ENCODE assay signal across 8 cellular contexts in the genomic region with DNA sequence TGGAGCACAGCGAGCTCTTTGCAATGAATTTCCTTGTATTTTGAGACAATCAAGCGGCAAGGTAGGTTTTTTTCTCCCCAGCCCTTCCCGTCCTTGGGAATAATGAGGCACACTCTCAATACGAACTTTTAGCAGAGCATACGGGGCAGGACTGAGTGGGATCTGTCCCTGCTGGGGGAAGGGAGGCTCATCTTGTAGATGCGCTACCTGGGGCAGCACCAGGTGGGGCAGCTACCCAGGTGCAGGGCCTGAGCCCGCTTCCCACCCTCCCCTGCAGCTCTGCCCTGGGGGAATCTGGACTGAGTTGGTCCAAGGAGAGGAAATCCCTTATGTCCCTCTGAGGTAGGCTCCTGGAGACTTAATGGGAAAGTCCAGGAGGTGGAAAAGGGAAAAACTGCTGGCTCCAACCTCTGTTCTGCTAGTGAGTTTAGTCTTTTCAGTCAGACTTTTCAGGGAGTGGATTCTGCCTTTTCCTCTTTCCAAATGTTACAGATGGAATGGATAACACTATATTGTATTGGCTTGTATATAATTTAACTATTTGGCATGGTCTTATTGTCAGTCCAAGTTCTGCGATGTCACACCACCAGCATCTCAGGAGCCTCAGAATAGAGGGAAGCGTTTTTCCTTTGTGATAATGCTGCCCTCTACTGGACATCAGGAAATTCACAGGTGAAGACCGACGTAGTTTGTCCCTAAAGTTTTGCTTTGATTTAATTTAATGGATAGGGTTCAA. TPM values are rescaled to one million over a fixed set of nuclear protein-coding genes. Genes with fewer than 3 reads are reported as not detected.
DNase-seq lines count a peak whose midpoint lies in the region; ATAC-seq and TF ChIP-seq lines count a peak whose summit lies in the region.

No MANE protein-coding gene starts in this region.

- no peak overlapping the region for H3K9ac ChIP-seq in colonic mucosa (ENCODE audit: low read depth in 2 of 2, low read length in 2 of 2)

- H3K36me3 ChIP-seq in OCI-LY7 (ENCODE audit: insufficient read depth, low read length), result no peaks in the 10 kb centered on the region
- no peaks in the 10 kb centered on the region for H3K36me3 ChIP-seq in colonic mucosa
- no peaks in the 10 kb centered on the region for H3K36me3 ChIP-seq in right lobe of liver

- H3K4me1 ChIP-seq in OCI-LY7 (ENCODE audit: insufficient read depth, low read length, poor library complexity, severe bottlenecking) (no peaks in the 10 kb centered on the region), colonic mucosa (no peaks in the 10 kb centered on the region), right lobe of liver (peaks cover 0 to 17% (median 4%) of the 10 kb centered on the region in 4 donors)

- BruUV-seq in OCI-LY7 (replicated peaks; lab: Mats Ljungman, UMichigan), result no TSS peak

- no peaks in the 10 kb centered on the region for H3K9me2 ChIP-seq in OCI-LY7 (ENCODE audit: insufficient read depth, low read length)

- ATAC-seq in HG03342 (IDR thresholded peaks at IDR 0.05; ENCODE audit: unreplicated experiment), result peak; percentile 44
- peak; percentile 80 to 89 (median 86) for ATAC-seq in right lobe of liver
- no peak for ATAC-seq in HG03439 (IDR thresholded peaks at IDR 0.05; ENCODE audit: unreplicated experiment)
- ATAC-seq in GM19351 (IDR thresholded peaks at IDR 0.05; ENCODE audit: unreplicated experiment), result no peak

- POLR2A ChIA-PET in OCI-LY7 (lab: Charles Lee), result no interaction called here

- no peaks in the 10 kb centered on the region for H4K20me1 ChIP-seq in OCI-LY7 (ENCODE audit: insufficient read depth, low read length)

- CTCF ChIA-PET in OCI-LY7 (lab: Charles Lee; ENCODE audit: unreplicated experiment), result no interaction called here

- H3K9me3 ChIP-seq in OCI-LY7 (ENCODE audit: low read length) (no peaks in the 10 kb centered on the region), colonic mucosa (no peaks in the 10 kb centered on the region), right lobe of liver (no peaks in the 10 kb centered on the region)

- 32% methylated on average over 9 of the region's 11 CpGs for WGBS in right lobe of liver (ENCODE audit: insufficient coverage, low coverage, low lambda C conversion rate, missing lambda C conversion rate)

- peak; percentile 89 for TF ChIP-seq CTCF in OCI-LY7 (conservative IDR thresholded peaks at IDR 0.05; ENCODE audit: low read length)
- peak; percentile 54 for TF ChIP-seq CTCF in colonic mucosa (IDR thresholded peaks at IDR 0.05)
- peak; percentile 67 to 85 (median 72) for TF ChIP-seq CTCF in right lobe of liver (IDR thresholded peaks at IDR 0.05)

- peak; percentile 17 for DNase-seq in activated CD4-positive, alpha-beta T cell treated with anti-CD3 and anti-CD28 coated beads for 48 hours
- no peak for DNase-seq in activated CD4-positive, alpha-beta T cell treated with anti-CD3 and anti-CD28 coated beads, Interleukin-2, amount 50 U/mL, for 1 hour
- DNase-seq in OCI-LY7 (ENCODE audit: low spot score), result peak; percentile 55
- DNase-seq in colonic mucosa, result no peak
- no peak for DNase-seq in right lobe of liver

- H3K79me2 ChIP-seq in OCI-LY7 (ENCODE audit: insufficient read depth, low read depth, low read length), result no peaks in the 10 kb centered on the region

- intact Hi-C loops in OCI-LY7 (cut with micrococcal nuclease; ENCODE audit: unreplicated experiment) (loop anchor here (1.0 kb wide), 1 partner anchor 130 kb away; no protein-coding TSS in a partner anchor), colonic mucosa (cut with DNase I) (loop anchor here (2.0 to 5.0 kb wide), 2 partner anchors 130 to 380 kb away; no protein-coding TSS in a partner anchor), right lobe of liver (cut with DNase I) (loop anchor here (5.0 to 10.0 kb wide), 2 partner anchors 130 to 378 kb away; no protein-coding TSS in a partner anchor)

- H2AFZ ChIP-seq in OCI-LY7 (ENCODE audit: low read length), result no peak overlapping the region

- no peak overlapping the region for H3K4me3 ChIP-seq in OCI-LY7 (ENCODE audit: low read depth, low read length, poor library complexity, severe bottlenecking)
- H3K4me3 ChIP-seq in colonic mucosa, result no peak overlapping the region
- no peak overlapping the region for H3K4me3 ChIP-seq in right lobe of liver

- no peak for TF ChIP-seq POLR2A in right lobe of liver (IDR thresholded peaks at IDR 0.05)

- no peak overlapping the region for H3K27ac ChIP-seq in OCI-LY7 (ENCODE audit: low read depth, low read length, poor library complexity, severe bottlenecking)
- H3K27ac ChIP-seq in colonic mucosa, result no peak overlapping the region
- H3K27ac ChIP-seq in right lobe of liver, result no peak overlapping the region

- no peaks in the 10 kb centered on the region for H3K27me3 ChIP-seq in colonic mucosa
- no peaks in the 10 kb centered on the region for H3K27me3 ChIP-seq in right lobe of liver

- no peak overlapping the region for H3K4me2 ChIP-seq in OCI-LY7 (ENCODE audit: low read length)

RNA-seq across cellular contexts. Expression of a gene that starts 9.6 kb away (rescaled TPM):
- total RNA-seq in OCI-LY7 (2014; rRNA removed; shearing (Covaris generic)), result not detected in 2 replicates
- total RNA-seq in OCI-LY7 (2022), result not detected in 2 replicates
- 10 to 100 TPM in 1 of 2 donors, 1 to 10 TPM in 1; 9.1 to 19.2 TPM for total RNA-seq in colonic mucosa
- 1,000 to 10,000 TPM in 5 of 6 experiments, 100 to 1,000 TPM in 1; 847 to 4,059 (median 1,770) TPM for total RNA-seq in right lobe of liver

RNA-seq across cellular contexts. Expression of a gene that starts 32.6 kb away (rescaled TPM):
- total RNA-seq in OCI-LY7 (2014; rRNA removed; shearing (Covaris generic)), result not detected in 2 replicates
- not detected in 2 replicates for total RNA-seq in OCI-LY7 (2022)
- total RNA-seq in colonic mucosa, result not detected
- total RNA-seq in right lobe of liver, result 1 to 10 TPM; 1.2 to 5.2 (median 2.8) TPM

Comparison
In these comparisons a context has a peak if more than half of its experiments do, and no peak if none do; other contexts are left out.
1. DNase-seq: peak in activated CD4-positive, alpha-beta T cell treated with anti-CD3 and anti-CD28 coated beads for 48 hours (single experiment) and OCI-LY7 (single experiment); none in activated CD4-positive, alpha-beta T cell treated with anti-CD3 and anti-CD28 coated beads, Interleukin-2, amount 50 U/mL, for 1 hour (single experiment), colonic mucosa (single experiment) and right lobe of liver (0 of 3).
2. ATAC-seq: peak in HG03342 (single experiment) and right lobe of liver (4 of 4); none in HG03439 (single experiment) and GM19351 (single experiment).
3. RNA of a gene that starts 9.6 kb away (total RNA-seq): 847 to 4,059 TPM in right lobe of liver; 9.1 to 19.2 TPM in colonic mucosa and not detected in OCI-LY7; every median in the first group is over 10 times any median in the second.
4. Peak in every context shown above with its lines, with median percentiles within 50 percentile points of each other: CTCF ChIP-seq.